18 cellular contexts compared by ENCODE assay signal in the genomic region with DNA sequence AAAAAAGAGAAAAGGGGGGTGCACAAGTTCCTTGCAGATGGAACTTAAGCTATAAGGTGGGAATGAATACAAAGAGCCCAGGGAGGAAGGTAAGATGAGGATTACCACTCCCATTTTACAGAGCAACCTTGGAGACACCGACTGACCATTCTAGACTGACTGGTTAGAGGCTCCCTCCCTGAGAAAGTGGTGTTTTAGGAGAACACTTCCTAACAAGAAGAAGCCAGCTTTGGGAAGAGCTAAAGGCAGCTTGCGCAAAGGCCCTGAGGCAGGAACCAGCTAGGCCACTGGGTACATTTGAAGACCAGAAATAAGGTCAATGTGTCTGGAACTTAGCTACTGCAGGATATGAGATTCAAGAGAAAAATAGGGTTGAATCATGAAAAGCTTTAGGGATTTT. TPM values are rescaled to one million over a fixed set of nuclear protein-coding genes. Genes with fewer than 3 reads are reported as not detected.
"Had no signal": no experiment of that assay in that cellular context is flagged by ENCODE, and none has a peak within 500 bp of the region (broad histone marks: within the 10 kb centered on the region; RNA-seq: fewer than 3 reads in every experiment).

No MANE protein-coding gene starts in this region.

- H3K4me1 ChIP-seq: esophagus muscularis mucosa, left ventricle myocardium inferior, right atrium auricular region, sigmoid colon, transverse colon had no signal

- H3K27me3 ChIP-seq: esophagus muscularis mucosa, right atrium auricular region, sigmoid colon, transverse colon had no signal

- H3K27ac ChIP-seq: esophagus muscularis mucosa, left ventricle myocardium inferior, lower lobe of right lung, right atrium auricular region, sigmoid colon, stomach, thoracic aorta, transverse colon had no signal

- H3K36me3 ChIP-seq: esophagus muscularis mucosa, left ventricle myocardium inferior, lower lobe of right lung, right atrium auricular region, sigmoid colon, stomach, thoracic aorta, transverse colon had no signal

- H3K4me3 ChIP-seq: esophagus muscularis mucosa, left ventricle myocardium inferior, lower lobe of right lung, right atrium auricular region, sigmoid colon, skin epidermis, stomach, thoracic aorta, transverse colon had no signal

- FAIRE-seq: kidney had no signal

- H3K9me3 ChIP-seq: esophagus muscularis mucosa, left ventricle myocardium inferior, lower lobe of right lung, right atrium auricular region, sigmoid colon, stomach, thoracic aorta, transverse colon had no signal

- DNase-seq: foreskin fibroblast; immature natural killer cell; kidney; left cardiac atrium; left ventricle myocardium inferior; lower lobe of right lung; natural killer cell; sigmoid colon; stimulated activated CD4-positive, alpha-beta T cell treated with anti-CD3 and anti-CD28 coated beads, Interleukin-2, amount 100 ng/mL, for 24 hours; stimulated activated naive CD4-positive, alpha-beta T cell; stomach; substantia nigra; transverse colon had no signal

RNA-seq across cellular contexts. Expression of a gene that starts 57.0 kb away (rescaled TPM):
- total RNA-seq: esophagus muscularis mucosa, left ventricle myocardium inferior, natural killer cell, neural crest cell, right atrium auricular region, sigmoid colon, transverse colon had no signal
